Comparison of ENCODE assay signal across 1 cellular context in genomic region chr15:101121511-101122090, GRCh38.
TF ChIP-seq lines count a peak whose summit lies in the region.

No MANE protein-coding gene starts in this region.

TF ChIP-seq in HepG2, 621 proteins besides CTCF, POLR2A, EP300 and RAD21 (continued from another document):
- TF ChIP-seq ZNF414 (CRISPR knock-in tag; IDR thresholded peaks at IDR 0.05) (no peak), SRSF1 (optimal IDR thresholded peaks at IDR 0.05; ENCODE audit: low read depth, low read length) (peak; percentile 28), KAT2B (IDR thresholded peaks at IDR 0.05; ENCODE audit: borderline replicate concordance, low read depth, low read length) (no peak), STAG1 (CRISPR knock-in tag; IDR thresholded peaks at IDR 0.05) (peak; percentile 51), HIC2 (CRISPR knock-in tag; IDR thresholded peaks at IDR 0.05; ENCODE audit: low read depth) (no peak), NFE2L2 (IDR thresholded peaks at IDR 0.05; ENCODE audit: low read length) (no peak), ZNF263 (CRISPR knock-in tag; IDR thresholded peaks at IDR 0.05) (peak; percentile 85)
